In genomic region chr19:16066611-16067104, GRCh38 we compare ENCODE assay signal across 1 cellular context.
TF ChIP-seq lines count a peak whose summit lies in the region.

No MANE protein-coding gene starts in this region.

TF ChIP-seq in GM12878, 131 proteins besides CTCF, POLR2A, EP300 and RAD21 (continued from another document):
- TF ChIP-seq, protein P1, sequence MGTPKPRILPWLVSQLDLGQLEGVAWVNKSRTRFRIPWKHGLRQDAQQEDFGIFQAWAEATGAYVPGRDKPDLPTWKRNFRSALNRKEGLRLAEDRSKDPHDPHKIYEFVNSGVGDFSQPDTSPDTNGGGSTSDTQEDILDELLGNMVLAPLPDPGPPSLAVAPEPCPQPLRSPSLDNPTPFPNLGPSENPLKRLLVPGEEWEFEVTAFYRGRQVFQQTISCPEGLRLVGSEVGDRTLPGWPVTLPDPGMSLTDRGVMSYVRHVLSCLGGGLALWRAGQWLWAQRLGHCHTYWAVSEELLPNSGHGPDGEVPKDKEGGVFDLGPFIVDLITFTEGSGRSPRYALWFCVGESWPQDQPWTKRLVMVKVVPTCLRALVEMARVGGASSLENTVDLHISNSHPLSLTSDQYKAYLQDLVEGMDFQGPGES (IDR thresholded peaks at IDR 0.05): no peak
- peak in 1 of 2 experiments; percentile 27; a peak in 1 of 4 replicates for TF ChIP-seq IKZF2 (IDR thresholded peaks at IDR 0.05)
- peak; percentile 99 for TF ChIP-seq SMARCA5 (IDR thresholded peaks at IDR 0.05)
- TF ChIP-seq SMC3 (IDR thresholded peaks at IDR 0.05; ENCODE audit: borderline replicate concordance, low read length): peak; percentile 81
- 0 out of 2 replicates have a peak, but pooled peaks have one; percentile 44 for TF ChIP-seq HDAC2 (IDR thresholded peaks at IDR 0.05)
- TF ChIP-seq, protein P2, sequence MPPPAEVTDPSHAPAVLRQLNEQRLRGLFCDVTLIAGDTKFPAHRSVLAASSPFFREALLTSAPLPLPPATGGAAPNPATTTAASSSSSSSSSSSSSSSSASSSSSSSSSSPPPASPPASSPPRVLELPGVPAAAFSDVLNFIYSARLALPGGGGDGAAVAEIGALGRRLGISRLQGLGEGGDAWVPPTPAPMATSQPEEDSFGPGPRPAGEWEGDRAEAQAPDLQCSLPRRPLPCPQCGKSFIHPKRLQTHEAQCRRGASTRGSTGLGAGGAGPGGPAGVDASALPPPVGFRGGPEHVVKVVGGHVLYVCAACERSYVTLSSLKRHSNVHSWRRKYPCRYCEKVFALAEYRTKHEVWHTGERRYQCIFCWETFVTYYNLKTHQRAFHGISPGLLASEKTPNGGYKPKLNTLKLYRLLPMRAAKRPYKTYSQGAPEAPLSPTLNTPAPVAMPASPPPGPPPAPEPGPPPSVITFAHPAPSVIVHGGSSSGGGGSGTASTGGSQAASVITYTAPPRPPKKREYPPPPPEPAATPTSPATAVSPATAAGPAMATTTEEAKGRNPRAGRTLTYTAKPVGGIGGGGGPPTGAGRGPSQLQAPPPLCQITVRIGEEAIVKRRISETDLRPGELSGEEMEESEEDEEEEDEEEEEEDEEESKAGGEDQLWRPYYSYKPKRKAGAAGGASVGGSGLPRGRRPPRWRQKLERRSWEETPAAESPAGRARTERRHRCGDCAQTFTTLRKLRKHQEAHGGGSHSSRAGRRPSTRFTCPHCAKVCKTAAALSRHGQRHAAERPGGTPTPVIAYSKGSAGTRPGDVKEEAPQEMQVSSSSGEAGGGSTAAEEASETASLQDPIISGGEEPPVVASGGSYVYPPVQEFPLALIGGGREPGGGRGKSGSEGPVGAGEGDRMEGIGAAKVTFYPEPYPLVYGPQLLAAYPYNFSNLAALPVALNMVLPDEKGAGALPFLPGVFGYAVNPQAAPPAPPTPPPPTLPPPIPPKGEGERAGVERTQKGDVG (CRISPR knock-in tag; IDR thresholded peaks at IDR 0.05): no peak
- no peak for TF ChIP-seq NKRF (conservative IDR thresholded peaks at IDR 0.05)
- peak; percentile 38 for TF ChIP-seq PBX3 (IDR thresholded peaks at IDR 0.05; ENCODE audit: insufficient replicate concordance, low read depth, low read length)
- peak; percentile 55; the same call in 1 of the 2 replicates for TF ChIP-seq YY1 (IDR thresholded peaks at IDR 0.05; ENCODE audit: low read depth, low read length)
